ENCODE assay signal across 1 cellular context in genomic region chr9:96449844-96450612, GRCh38.
A peak's percentile ranks its signal among the peaks of the same experiment; 100 is the strongest.
TF ChIP-seq lines count a peak whose summit lies in the region.

HABP4 (plus strand) TSS chr9:96450169; CDS start chr9:96450280, 111 bp downstream.

TF ChIP-seq in K562, 482 proteins besides CTCF, POLR2A, EP300 and RAD21 (continued from another document and continues in another):
- TF ChIP-seq PRDM10 (IDR thresholded peaks at IDR 0.05; ENCODE audit: partially characterized antibody), result no peak
- TF ChIP-seq ERF (CRISPR knock-in tag; IDR thresholded peaks at IDR 0.05), result peak; percentile 66; the same call in 1 of the 2 replicates
- peak; percentile 31; the same call in 1 of the 2 replicates for TF ChIP-seq NFIC (IDR thresholded peaks at IDR 0.05)
- TF ChIP-seq CTBP1 (IDR thresholded peaks at IDR 0.05; ENCODE audit: borderline replicate concordance), result peak; percentile 84
- peak; percentile 83 for TF ChIP-seq NFYB (IDR thresholded peaks at IDR 0.05; ENCODE audit: extremely low read depth, insufficient read length)
- TF ChIP-seq CCNT2 (IDR thresholded peaks at IDR 0.05; ENCODE audit: borderline replicate concordance, extremely low read depth, insufficient read length, low read depth, low read length), result peak; percentile 83
- TF ChIP-seq ELF4 (CRISPR knock-in tag; IDR thresholded peaks at IDR 0.05), result no peak
- TF ChIP-seq ZBTB40 (IDR thresholded peaks at IDR 0.05), result no peak
- no peak for TF ChIP-seq ZBTB40 (CRISPR knock-in tag; IDR thresholded peaks at IDR 0.05)
- no peak for TF ChIP-seq MTA3 (IDR thresholded peaks at IDR 0.05; ENCODE audit: borderline replicate concordance)
- TF ChIP-seq ZBTB5 (IDR thresholded peaks at IDR 0.05), result no peak
- TF ChIP-seq ASH1L (IDR thresholded peaks at IDR 0.05; ENCODE audit: borderline replicate concordance, low read depth, partially characterized antibody), result peak; percentile 42
- no peak for TF ChIP-seq NR2C2 (CRISPR knock-in tag; IDR thresholded peaks at IDR 0.05)
- TF ChIP-seq NR2C2 (tag; IDR thresholded peaks at IDR 0.05), result peak; percentile 35; the same call in 1 of the 2 replicates
- 0 out of 2 replicates have a peak, but pooled peaks have one; percentile 30 for TF ChIP-seq RB1 (IDR thresholded peaks at IDR 0.05; ENCODE audit: low read depth)
- TF ChIP-seq VEZF1 (CRISPR knock-in tag; IDR thresholded peaks at IDR 0.05), result peak; percentile 89
- TF ChIP-seq MAFK (IDR thresholded peaks at IDR 0.05; ENCODE audit: low read length), result no peak
- no peak for TF ChIP-seq IFI16 (CRISPR knock-in tag; IDR thresholded peaks at IDR 0.05)
- 0 out of 2 replicates have a peak, but pooled peaks have one; percentile 28 for TF ChIP-seq ZNF592 (IDR thresholded peaks at IDR 0.05)
- TF ChIP-seq ZFPM2 (CRISPR knock-in tag; IDR thresholded peaks at IDR 0.05), result 0 out of 2 replicates have a peak, but pooled peaks have one; percentile 19
- peak; percentile 100 for TF ChIP-seq RBM25 (IDR thresholded peaks at IDR 0.05; ENCODE audit: low read depth, low read length, severe bottlenecking)
- peak; percentile 64 for TF ChIP-seq ZFX (CRISPR knock-in tag; IDR thresholded peaks at IDR 0.05)
- 0 out of 2 replicates have a peak, but pooled peaks have one; percentile 49 for TF ChIP-seq FOXO4 (CRISPR knock-in tag; IDR thresholded peaks at IDR 0.05)
- peak; percentile 47 for TF ChIP-seq RBFOX2 (IDR thresholded peaks at IDR 0.05; ENCODE audit: low read depth, low read length)
- TF ChIP-seq SAP30 (IDR thresholded peaks at IDR 0.05; ENCODE audit: borderline replicate concordance, insufficient read depth, low read depth, low read length, poor library complexity, severe bottlenecking), result peak; percentile 73
